16 cellular contexts compared by ENCODE assay signal in genomic region chr11:26842458-26842841, GRCh38.
DNase-seq lines count a peak whose midpoint lies in the region; ATAC-seq, FAIRE-seq and TF ChIP-seq lines count a peak whose summit lies in the region.
"Had no signal": no experiment of that assay in that cellular context is flagged by ENCODE, and none has a peak within 500 bp of the region (broad histone marks: within the 10 kb centered on the region; RNA-seq: fewer than 3 reads in every experiment).

No MANE protein-coding gene starts in this region.

- no peaks in the 10 kb centered on the region for H3K36me3 Mint-ChIP-seq in astrocyte (ENCODE audit: low read depth, unreplicated experiment)
- H3K36me3 Mint-ChIP-seq: naive thymus-derived CD8-positive, alpha-beta T cell had no signal

- H4K20me1 ChIP-seq in astrocyte (ENCODE audit: insufficient read depth, low read length), result no peaks in the 10 kb centered on the region

- FAIRE-seq in astrocyte (lab: Jason Lieb, UNC) (peak; percentile 13), GM19239 (lab: Jason Lieb, UNC) (no peak)

- H3K36me3 ChIP-seq in BJ (ENCODE audit: control insufficient read depth, insufficient read depth, low read length), result no peaks in the 10 kb centered on the region
- no peaks in the 10 kb centered on the region for H3K36me3 ChIP-seq in astrocyte (ENCODE audit: insufficient read depth, low read length)
- H3K36me3 ChIP-seq in gastrocnemius medialis, result no peaks in the 10 kb centered on the region

- H3K27me3 Mint-ChIP-seq in astrocyte (ENCODE audit: low read depth, unreplicated experiment), result no peaks in the 10 kb centered on the region
- H3K27me3 Mint-ChIP-seq: naive thymus-derived CD8-positive, alpha-beta T cell; stimulated activated naive CD8-positive, alpha-beta T cell treated with anti-CD3 and anti-CD28 coated beads, Interleukin-15, amount 100 ng/mL, for 72 hours had no signal

- intact Hi-C loops in gastrocnemius medialis (cut with DNase I; ENCODE audit: low total_unique reads), result loop anchor here (5.0 kb wide), 1 partner anchor 150 kb away; the partner anchor contains the start of gene FIBIN

- H3K4me1 ChIP-seq in astrocyte (ENCODE audit: insufficient read depth, low read length) (peaks cover 6% of the 10 kb centered on the region), gastrocnemius medialis (peaks cover 34 to 36% of the 10 kb centered on the region in 2 donors)

- no peak overlapping the region for H3K4me3 ChIP-seq in BJ (ENCODE audit: low read depth, low read length)
- H3K4me3 ChIP-seq in astrocyte (ENCODE audit: insufficient read depth, low read depth, low read length), result peak overlapping the region; percentile 16
- H3K4me3 ChIP-seq in foreskin fibroblast (ENCODE audit: low read depth in 1 of 2, low read length in 2 of 2), result no peak overlapping the region
- no peak overlapping the region for H3K4me3 ChIP-seq in gastrocnemius medialis

- POLR2A ChIA-PET in BJ (lab: Charles Lee), result interaction anchor here (0.6 kb wide), 1 partner anchor 27 kb away, joined by 3 read pairs; no protein-coding TSS in a partner anchor

- CTCF ChIA-PET in BJ (lab: Yijun Ruan, JAX), result no interaction called here

- ATAC-seq in gastrocnemius medialis (peak; percentile 33 to 37), GM21360 (IDR thresholded peaks at IDR 0.05; ENCODE audit: unreplicated experiment) (no peak), HG03045 (IDR thresholded peaks at IDR 0.05; ENCODE audit: unreplicated experiment) (no peak), GM18858 (IDR thresholded peaks at IDR 0.05; ENCODE audit: unreplicated experiment) (no peak)
- ATAC-seq: left lobe of liver; naive thymus-derived CD8-positive, alpha-beta T cell; stimulated activated naive CD8-positive, alpha-beta T cell treated with anti-CD3 and anti-CD28 coated beads, Interleukin-15, amount 100 ng/mL, for 72 hours had no signal

- H3K79me2 ChIP-seq in astrocyte (ENCODE audit: insufficient read depth, low read length), result no peaks in the 10 kb centered on the region

- H3K4me2 ChIP-seq in astrocyte (ENCODE audit: low read length), result peak overlapping the region; percentile 62

- peak overlapping the region; percentile 28 for H2AFZ ChIP-seq in astrocyte (ENCODE audit: low read depth, low read length)

- TF ChIP-seq CTCF in BJ (IDR thresholded peaks at IDR 0.05; ENCODE audit: insufficient read depth, low read depth, low read length) (no peak), astrocyte (IDR thresholded peaks at IDR 0.05; ENCODE audit: insufficient read depth, low read depth, low read length) (no peak), foreskin fibroblast (IDR thresholded peaks at IDR 0.05; ENCODE audit: low read depth, low read length) (no peak), gastrocnemius medialis (IDR thresholded peaks at IDR 0.05 in 4 of 5, conservative IDR thresholded peaks at IDR 0.05 in 1 of 5) (no peak)

- peaks cover 12% of the 10 kb centered on the region for H3K4me1 Mint-ChIP-seq in astrocyte (ENCODE audit: low read depth, unreplicated experiment)
- H3K4me1 Mint-ChIP-seq: naive thymus-derived CD8-positive, alpha-beta T cell; stimulated activated naive CD8-positive, alpha-beta T cell treated with anti-CD3 and anti-CD28 coated beads, Interleukin-15, amount 100 ng/mL, for 72 hours had no signal

- H3K27me3 ChIP-seq in BJ (ENCODE audit: control insufficient read depth, insufficient read depth, low read length) (no peaks in the 10 kb centered on the region), astrocyte (ENCODE audit: insufficient read depth, low read length) (no peaks in the 10 kb centered on the region), gastrocnemius medialis (no peaks in the 10 kb centered on the region)

- H3K27ac ChIP-seq in astrocyte (ENCODE audit: low read depth, low read length) (peak overlapping the region; percentile 50), gastrocnemius medialis (peak overlapping the region in 3 of 4 donors; percentile 70 to 80 (median 74))

- in situ Hi-C loops in gastrocnemius medialis (cut with MboI; ENCODE audit: low sequenced_read_pairs in 4 of 4), result no loop called here

- no peak overlapping the region for H3K27ac Mint-ChIP-seq in astrocyte (ENCODE audit: unreplicated experiment)
- H3K27ac Mint-ChIP-seq: activated T-helper 1 cell treated with anti-CD3 and anti-CD28 coated beads, Interleukin-12 subunit alpha, Interleukin-12 subunit beta, Interleukin-2, Interleukin-4 antibody, amounts not matched to agents 30 ng/mL and 10 ng/mL and 1 ng/mL, durations not matched to agents 14 hours and 24 hours and 36 hours; naive thymus-derived CD8-positive, alpha-beta T cell; stimulated activated naive CD8-positive, alpha-beta T cell treated with anti-CD3 and anti-CD28 coated beads, Interleukin-15, amount 100 ng/mL, for 72 hours had no signal

- H3K9me3 Mint-ChIP-seq in astrocyte (ENCODE audit: unreplicated experiment), result no peaks in the 10 kb centered on the region

- TF ChIP-seq POLR2A in gastrocnemius medialis (IDR thresholded peaks at IDR 0.05), result no peak

- H3K9me3 ChIP-seq in astrocyte (ENCODE audit: insufficient read depth, low read depth, low read length), result no peaks in the 10 kb centered on the region
- H3K9me3 ChIP-seq in gastrocnemius medialis, result no peaks in the 10 kb centered on the region

- DNase-seq in BJ (ENCODE audit: low read depth) (peak; percentile 44), astrocyte (ENCODE audit: low read depth) (peak; percentile 33), foreskin fibroblast (peak; percentile 58 to 81), gastrocnemius medialis (peak in 1 of 2 donors; percentile 37), GM19239 (ENCODE audit: insufficient read length, low spot score) (no peak)
- DNase-seq: activated CD4-positive, alpha-beta T cell treated with anti-CD3 and anti-CD28 coated beads, Interleukin-2, amount 50 U/mL, for 48 hours; Calu3; naive thymus-derived CD8-positive, alpha-beta T cell; retina; stimulated activated naive CD8-positive, alpha-beta T cell treated with anti-CD3 and anti-CD28 coated beads, Interleukin-15, amount 100 ng/mL, for 72 hours; T-helper 9 cell had no signal

- H3K4me3 Mint-ChIP-seq in astrocyte (ENCODE audit: unreplicated experiment), result no peak overlapping the region
- H3K4me3 Mint-ChIP-seq: activated T-helper 1 cell treated with anti-CD3 and anti-CD28 coated beads, Interleukin-12 subunit alpha, Interleukin-12 subunit beta, Interleukin-2, Interleukin-4 antibody, amounts not matched to agents 30 ng/mL and 10 ng/mL and 1 ng/mL, durations not matched to agents 14 hours and 24 hours and 36 hours; naive thymus-derived CD8-positive, alpha-beta T cell; stimulated activated naive CD8-positive, alpha-beta T cell treated with anti-CD3 and anti-CD28 coated beads, Interleukin-15, amount 100 ng/mL, for 72 hours had no signal

- no peak overlapping the region for H3K9ac ChIP-seq in astrocyte (ENCODE audit: low read length)

Comparison
In these comparisons a context has a peak if more than half of its experiments do, and no peak if none do; other contexts are left out.
1. ATAC-seq: peak in gastrocnemius medialis (2 of 2); none in GM21360 (single experiment), HG03045 (single experiment) and GM18858 (single experiment).